ENCODE assay signal across 19 cellular contexts in the genomic region with DNA sequence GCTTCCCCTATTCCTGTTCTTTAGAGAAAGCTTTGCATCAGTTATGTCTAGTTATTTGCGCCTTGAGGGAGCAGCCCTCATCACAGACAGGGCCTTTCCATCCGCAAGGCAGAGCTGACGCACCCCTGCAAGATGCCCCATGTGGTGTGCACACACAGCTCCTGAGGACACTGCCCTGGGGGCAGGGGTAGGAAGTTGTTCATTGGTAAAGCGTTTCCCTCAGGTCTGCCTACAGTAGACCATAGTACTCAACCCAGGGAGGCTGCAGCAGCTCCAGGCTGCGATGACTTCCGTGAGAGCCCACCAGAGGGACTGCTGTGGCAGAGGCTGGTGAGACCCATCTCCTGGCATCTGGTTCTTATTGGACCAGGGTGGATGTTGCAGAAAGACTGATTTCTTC. TPM values are rescaled to one million over a fixed set of nuclear protein-coding genes. Genes with fewer than 3 reads are reported as not detected.
A peak's percentile ranks its signal among the peaks of the same experiment; 100 is the strongest.
DNase-seq lines count a peak whose midpoint lies in the region; ATAC-seq and TF ChIP-seq lines count a peak whose summit lies in the region.
"Had no signal": no experiment of that assay in that cellular context is flagged by ENCODE, and none has a peak within 500 bp of the region (broad histone marks: within the 10 kb centered on the region; RNA-seq: fewer than 3 reads in every experiment).

No MANE protein-coding gene starts in this region.

- no peak overlapping the region for H4K8ac ChIP-seq in mesenchymal stem cell (ENCODE audit: low read length)

- peak overlapping the region; percentile 44 for H4K91ac ChIP-seq in mesenchymal stem cell (ENCODE audit: low read length)

- H3K27me3 Mint-ChIP-seq in naive thymus-derived CD4-positive, alpha-beta T cell: peaks cover 0 to 5% (median 0%) of the 10 kb centered on the region in 5 donors
- H3K27me3 Mint-ChIP-seq in Calu3 (ENCODE audit: unreplicated experiment): no peaks in the 10 kb centered on the region

- H3K27ac Mint-ChIP-seq in naive thymus-derived CD4-positive, alpha-beta T cell: no peak overlapping the region
- no peak overlapping the region for H3K27ac Mint-ChIP-seq in Calu3 (ENCODE audit: unreplicated experiment)

- H2BK5ac ChIP-seq in mesenchymal stem cell (ENCODE audit: low read depth, low read length, poor library complexity, severe bottlenecking): no peak overlapping the region

- no peak for DNase-seq in right atrium auricular region (ENCODE audit: low spot score)
- no peak for DNase-seq in Right ventricle myocardium superior
- peak; percentile 16 for DNase-seq in adipocyte (ENCODE audit: low read depth)
- peak; percentile 26 for DNase-seq in mesenchymal stem cell
- DNase-seq in naive thymus-derived CD4-positive, alpha-beta T cell: no peak
- DNase-seq in Calu3: no peak
- no peak for DNase-seq in right lobe of liver
- DNase-seq: activated CD4-positive, alpha-beta T cell treated with anti-CD3 and anti-CD28 coated beads, Interleukin-2, amount 50 U/mL, for 1 hour; activated CD8-positive, alpha-beta memory T cell treated with anti-CD3 and anti-CD28 coated beads, Interleukin-2, amount 50 U/mL, for 48 hours; activated gamma-delta T cell; amygdala; cerebellar nuclear complex; HCEC 1CT; NCI-H187; NCI-H446; RPMI8226; stimulated activated CD4-positive, alpha-beta T cell treated with anti-CD3 and anti-CD28 coated beads, Interleukin-2, amount 100 ng/mL, for 24 hours; stomach had no signal

- H3K9me3 ChIP-seq in right atrium auricular region: no peaks in the 10 kb centered on the region
- H3K9me3 ChIP-seq in adipocyte (ENCODE audit: control insufficient read depth, low read length): no peaks in the 10 kb centered on the region
- no peaks in the 10 kb centered on the region for H3K9me3 ChIP-seq in mesenchymal stem cell (ENCODE audit: control insufficient read depth, low read length)
- no peaks in the 10 kb centered on the region for H3K9me3 ChIP-seq in naive thymus-derived CD4-positive, alpha-beta T cell (ENCODE audit: control insufficient read depth in 2 of 3, low read length in 3 of 3)
- no peaks in the 10 kb centered on the region for H3K9me3 ChIP-seq in right lobe of liver
- H3K9me3 ChIP-seq: stomach had no signal

- H3K4me1 ChIP-seq in right atrium auricular region (peaks cover 0 to 41% of the 10 kb centered on the region in 2 donors), adipocyte (ENCODE audit: control insufficient read depth, insufficient read depth, low read length) (peaks cover 46% of the 10 kb centered on the region), mesenchymal stem cell (ENCODE audit: control insufficient read depth, insufficient read depth, low read depth, low read length) (peaks cover 37% of the 10 kb centered on the region), right lobe of liver (no peaks in the 10 kb centered on the region)
- H3K4me1 ChIP-seq in naive thymus-derived CD4-positive, alpha-beta T cell (ENCODE audit: control insufficient read depth in 2 of 2, insufficient read depth in 2 of 2, low read length in 2 of 2): no peaks in the 10 kb centered on the region

- no TSS peak for BruUV-seq in Calu3 (replicated peaks; lab: Mats Ljungman, UMichigan)

- WGBS in mesenchymal stem cell: 84% methylated on average over 6 of the region's 6 CpGs
- 92% methylated on average over 3 of the region's 6 CpGs for WGBS in right lobe of liver (ENCODE audit: insufficient coverage, low coverage, low lambda C conversion rate, missing lambda C conversion rate)

- H3K27ac ChIP-seq in right atrium auricular region: peak overlapping the region; percentile 54 to 60
- H3K27ac ChIP-seq in mesenchymal stem cell (ENCODE audit: low read length, poor library complexity, severe bottlenecking): no peak overlapping the region
- no peak overlapping the region for H3K27ac ChIP-seq in naive thymus-derived CD4-positive, alpha-beta T cell (ENCODE audit: low read depth, low read length)
- no peak overlapping the region for H3K27ac ChIP-seq in right lobe of liver

- peaks cover 0 to 14% (median 0%) of the 10 kb centered on the region in 7 donors for H3K4me1 Mint-ChIP-seq in naive thymus-derived CD4-positive, alpha-beta T cell
- peaks cover 36% of the 10 kb centered on the region for H3K4me1 Mint-ChIP-seq in Calu3 (ENCODE audit: low read depth, unreplicated experiment)

- H3K9me3 Mint-ChIP-seq in naive thymus-derived CD4-positive, alpha-beta T cell: no peaks in the 10 kb centered on the region
- no peaks in the 10 kb centered on the region for H3K9me3 Mint-ChIP-seq in Calu3 (ENCODE audit: low read depth, unreplicated experiment)

- TF ChIP-seq POLR2A in right lobe of liver (IDR thresholded peaks at IDR 0.05): no peak

- H3K4me2 ChIP-seq in mesenchymal stem cell (ENCODE audit: low read length, poor library complexity, severe bottlenecking): no peak overlapping the region

- no peak for TF ChIP-seq CTCF in right atrium auricular region (IDR thresholded peaks at IDR 0.05)
- no peak for TF ChIP-seq CTCF in Calu3 (IDR thresholded peaks at IDR 0.05; ENCODE audit: unreplicated experiment)
- no peak for TF ChIP-seq CTCF in right lobe of liver (IDR thresholded peaks at IDR 0.05)

- H2AFZ ChIP-seq in mesenchymal stem cell (ENCODE audit: low read depth, low read length): no peak overlapping the region

- H3K27me3 ChIP-seq in right atrium auricular region (no peaks in the 10 kb centered on the region), adipocyte (replicated peaks; ENCODE audit: control insufficient read depth, insufficient read depth, low read length) (no peaks in the 10 kb centered on the region), mesenchymal stem cell (ENCODE audit: control insufficient read depth in 1 of 2, insufficient read depth in 1 of 2, low read length in 2 of 2) (no peaks in the 10 kb centered on the region), right lobe of liver (no peaks in the 10 kb centered on the region)
- no peaks in the 10 kb centered on the region for H3K27me3 ChIP-seq in naive thymus-derived CD4-positive, alpha-beta T cell (ENCODE audit: control insufficient read depth in 2 of 2, insufficient read depth in 2 of 2, low read length in 2 of 2)
- H3K27me3 ChIP-seq: stomach had no signal

- no peak overlapping the region for H2BK120ac ChIP-seq in mesenchymal stem cell (ENCODE audit: low read depth, low read length)

- H3K36me3 ChIP-seq in right atrium auricular region (no peaks in the 10 kb centered on the region), adipocyte (ENCODE audit: control insufficient read depth, insufficient read depth, low read length, severe bottlenecking) (no peaks in the 10 kb centered on the region), mesenchymal stem cell (ENCODE audit: control insufficient read depth in 1 of 2, insufficient read depth in 2 of 2, low read depth in 1 of 2, low read length in 2 of 2) (peaks cover 0 to 4% of the 10 kb centered on the region in 2 experiments), right lobe of liver (no peaks in the 10 kb centered on the region)
- no peaks in the 10 kb centered on the region for H3K36me3 ChIP-seq in naive thymus-derived CD4-positive, alpha-beta T cell (ENCODE audit: control insufficient read depth in 2 of 3, insufficient read depth in 3 of 3, low read length in 3 of 3)
- H3K36me3 ChIP-seq: stomach had no signal

- H3K14ac ChIP-seq in mesenchymal stem cell (ENCODE audit: low read length in 2 of 2): no peak overlapping the region

- H2BK15ac ChIP-seq in mesenchymal stem cell (ENCODE audit: low read depth, poor library complexity, severe bottlenecking): no peak overlapping the region

- H3K36me3 Mint-ChIP-seq in naive thymus-derived CD4-positive, alpha-beta T cell: peaks cover 0 to 11% (median 0%) of the 10 kb centered on the region in 5 donors
- no peaks in the 10 kb centered on the region for H3K36me3 Mint-ChIP-seq in Calu3 (ENCODE audit: insufficient read depth, unreplicated experiment)

- no peak overlapping the region for H2AK5ac ChIP-seq in mesenchymal stem cell (ENCODE audit: low read length, severe bottlenecking)

- no peak overlapping the region for H3K9ac ChIP-seq in adipocyte (ENCODE audit: low read length)
- H3K9ac ChIP-seq in mesenchymal stem cell (ENCODE audit: low read length): peak overlapping the region; percentile 76

- CTCF ChIA-PET in naive thymus-derived CD4-positive, alpha-beta T cell (lab: Charles Lee): no interaction called here
- CTCF ChIA-PET in Calu3 (lab: Charles Lee): interaction anchor here (1.5 kb wide), 1 partner anchor 13 kb away, joined by 6 read pairs; no protein-coding TSS in a partner anchor

- H3K4me3 ChIP-seq in right atrium auricular region (no peak overlapping the region), adipocyte (ENCODE audit: low read length) (no peak overlapping the region), mesenchymal stem cell (ENCODE audit: insufficient read depth in 1 of 2, low read depth in 1 of 2, low read length in 2 of 2) (no peak overlapping the region), right lobe of liver (no peak overlapping the region)
- no peak overlapping the region for H3K4me3 ChIP-seq in naive thymus-derived CD4-positive, alpha-beta T cell (ENCODE audit: low read length)
- H3K4me3 ChIP-seq: stomach had no signal

- H3K18ac ChIP-seq in mesenchymal stem cell (ENCODE audit: low read depth in 1 of 2, low read length in 2 of 2): peak overlapping the region in 1 of 2 experiments; percentile 67

- H3K23ac ChIP-seq in mesenchymal stem cell (ENCODE audit: low read length in 2 of 2): peak overlapping the region in 1 of 2 experiments; percentile 34

- POLR2A ChIA-PET in naive thymus-derived CD4-positive, alpha-beta T cell (lab: Charles Lee): interaction anchor here (0.6 kb wide), 1 partner anchor 14 kb away, joined by 3 read pairs; no protein-coding TSS in a partner anchor

- no peak overlapping the region for H2BK12ac ChIP-seq in mesenchymal stem cell (ENCODE audit: low read length in 2 of 2)

- peaks cover 6% of the 10 kb centered on the region for H3K79me1 ChIP-seq in mesenchymal stem cell (replicated peaks; ENCODE audit: low read length, poor library complexity, severe bottlenecking)

- peak overlapping the region; percentile 39 to 65 for H3K4ac ChIP-seq in mesenchymal stem cell (ENCODE audit: low read depth in 1 of 2, low read length in 2 of 2)

- intact Hi-C loops in Right ventricle myocardium superior (cut with DNase I) (no loop called here), Calu3 (cut with micrococcal nuclease; ENCODE audit: unreplicated experiment) (no loop called here), right lobe of liver (cut with DNase I) (no loop called here)
- intact Hi-C loops in naive thymus-derived CD4-positive, alpha-beta T cell (cut with micrococcal nuclease): no loop called here

- ATAC-seq in Right ventricle myocardium superior (ENCODE audit: poor library complexity) (no peak), GM19395 (IDR thresholded peaks at IDR 0.05; ENCODE audit: unreplicated experiment) (no peak), right lobe of liver (no peak)
- ATAC-seq in naive thymus-derived CD4-positive, alpha-beta T cell: no peak

- H3K4me3 Mint-ChIP-seq in naive thymus-derived CD4-positive, alpha-beta T cell: no peak overlapping the region
- H3K4me3 Mint-ChIP-seq in Calu3 (ENCODE audit: low read depth, unreplicated experiment): no peak overlapping the region

RNA-seq across cellular contexts. Expression of a gene that starts 55.1 kb away (rescaled TPM):
- 10 to 100 TPM; 22.9 to 23.3 TPM for total RNA-seq in right atrium auricular region
- total RNA-seq in Right ventricle myocardium superior: 23.2 TPM
- polyA plus RNA-seq in mesenchymal stem cell (2013, experiment 1 of 2): 51.0 TPM
- 49.9 TPM for polyA plus RNA-seq in mesenchymal stem cell (2013, experiment 2 of 2)
- 10 to 100 TPM in 3 of 5 experiments, 1 to 10 TPM in 2; 7.8 to 16.8 (median 10.7) TPM for total RNA-seq in naive thymus-derived CD4-positive, alpha-beta T cell
- polyA plus RNA-seq in naive thymus-derived CD4-positive, alpha-beta T cell: 1 to 10 TPM in 1 of 2 donors, under 1 TPM in 1; 0.27 to 1.6 TPM
- total RNA-seq in Calu3 (2022): 81.1 and 84.3 TPM in 2 replicates
- total RNA-seq in right lobe of liver: 1 to 10 TPM; 2.0 to 8.7 (median 5.6) TPM

Comparison
In these comparisons a context has a peak if more than half of its experiments do, and no peak if none do; other contexts are left out.
1. DNase-seq: peak in adipocyte (single experiment) and mesenchymal stem cell (single experiment); none in right atrium auricular region (single experiment), Right ventricle myocardium superior (single experiment), naive thymus-derived CD4-positive, alpha-beta T cell (0 of 9), Calu3 (single experiment) and right lobe of liver (0 of 3).
2. H3K27ac ChIP-seq: peak in right atrium auricular region (2 of 2); none in mesenchymal stem cell (single experiment), naive thymus-derived CD4-positive, alpha-beta T cell (single experiment) and right lobe of liver (0 of 3).